ENCODE assay signal across 14 cellular contexts in genomic region chr17:79746955-79747507, GRCh38. TPM values are rescaled to one million over a fixed set of nuclear protein-coding genes. Genes with fewer than 3 reads are reported as not detected.
DNase-seq lines count a peak whose midpoint lies in the region; ATAC-seq, FAIRE-seq and TF ChIP-seq lines count a peak whose summit lies in the region.
"Had no signal": no experiment of that assay in that cellular context is flagged by ENCODE, and none has a peak within 500 bp of the region (broad histone marks: within the 10 kb centered on the region; RNA-seq: fewer than 3 reads in every experiment).

No MANE protein-coding gene starts in this region.

- H3K36me3 ChIP-seq in CD8-positive, alpha-beta T cell (ENCODE audit: insufficient read depth, low read length): no peaks in the 10 kb centered on the region
- no peaks in the 10 kb centered on the region for H3K36me3 ChIP-seq in GM23338 (ENCODE audit: insufficient read depth)
- no peaks in the 10 kb centered on the region for H3K36me3 ChIP-seq in heart right ventricle
- H3K36me3 ChIP-seq: WERI-Rb-1 had no signal

- peaks cover 20% of the 10 kb centered on the region for H3K27me3 ChIP-seq in CD8-positive, alpha-beta T cell (ENCODE audit: insufficient read depth, low read length)
- peaks cover 77% of the 10 kb centered on the region for H3K27me3 ChIP-seq in GM23338 (ENCODE audit: insufficient read depth)
- H3K27me3 ChIP-seq in heart right ventricle: peaks cover 22 to 82% (median 75%) of the 10 kb centered on the region in 7 donors

- H3F3A ChIP-seq in GM23338 (replicated peaks; ENCODE audit: low read depth): peaks cover 12% of the 10 kb centered on the region

- H3K4me3 Mint-ChIP-seq in CD8-positive, alpha-beta T cell: peak overlapping the region; percentile 3
- H3K4me3 Mint-ChIP-seq in GM23338: peak overlapping the region; percentile 66
- peak overlapping the region in 8 of 10 donors; percentile 24 to 77 (median 46) for H3K4me3 Mint-ChIP-seq in naive thymus-derived CD8-positive, alpha-beta T cell

- FAIRE-seq in D721Med (lab: Jason Lieb, UNC): no peak
- FAIRE-seq: colon had no signal

- H3K36me3 Mint-ChIP-seq in CD8-positive, alpha-beta T cell: no peaks in the 10 kb centered on the region
- no peaks in the 10 kb centered on the region; the same call in 2 of the 3 replicates for H3K36me3 Mint-ChIP-seq in GM23338 (ENCODE audit: low read depth)
- no peaks in the 10 kb centered on the region for H3K36me3 Mint-ChIP-seq in naive thymus-derived CD8-positive, alpha-beta T cell
- H3K36me3 Mint-ChIP-seq: CD14-positive monocyte had no signal

- H3K4me3 ChIP-seq in CD8-positive, alpha-beta T cell (ENCODE audit: low read depth, low read length): no peak overlapping the region
- H3K4me3 ChIP-seq in GM23338 (peak overlapping the region; percentile 55), choroid plexus epithelial cell (ENCODE audit: low read depth, low read length) (no peak overlapping the region), heart right ventricle (no peak overlapping the region)

- peaks cover 17% of the 10 kb centered on the region for H3K4me1 Mint-ChIP-seq in CD8-positive, alpha-beta T cell (ENCODE audit: low read depth)
- peaks cover 13% of the 10 kb centered on the region for H3K4me1 Mint-ChIP-seq in GM23338
- H3K4me1 Mint-ChIP-seq in naive thymus-derived CD8-positive, alpha-beta T cell: peaks cover 5 to 26% (median 20%) of the 10 kb centered on the region in 4 donors

- no peak for TF ChIP-seq CTCF in CD8-positive, alpha-beta T cell (IDR thresholded peaks at IDR 0.05)
- TF ChIP-seq CTCF in GM23338 (conservative IDR thresholded peaks at IDR 0.05; ENCODE audit: low read depth in 2 of 2) (no peak; a peak in 1 of 4 replicates), choroid plexus epithelial cell (conservative IDR thresholded peaks at IDR 0.05; ENCODE audit: low read depth, low read length) (no peak), heart right ventricle (IDR thresholded peaks at IDR 0.05) (no peak), D721Med (IDR thresholded peaks at IDR 0.05; ENCODE audit: insufficient read depth, missing control alignments) (no peak)

- H3K27ac ChIP-seq in CD8-positive, alpha-beta T cell (ENCODE audit: low read depth, low read length): no peak overlapping the region
- no peak overlapping the region for H3K27ac ChIP-seq in GM23338 (ENCODE audit: low read depth)
- no peak overlapping the region for H3K27ac ChIP-seq in heart right ventricle
- H3K27ac ChIP-seq: WERI-Rb-1 had no signal

- no peaks in the 10 kb centered on the region for H3K9me3 Mint-ChIP-seq in CD8-positive, alpha-beta T cell
- no peaks in the 10 kb centered on the region for H3K9me3 Mint-ChIP-seq in GM23338
- H3K9me3 Mint-ChIP-seq in naive thymus-derived CD8-positive, alpha-beta T cell: no peaks in the 10 kb centered on the region

- peak overlapping the region; percentile 84 for H3K4me2 ChIP-seq in GM23338

- 10 to 16% methylated on average over 22 of the region's 22 CpGs for WGBS in heart right ventricle, 2 donors

- H3K79me2 ChIP-seq in GM23338 (replicated peaks; ENCODE audit: insufficient read depth): no peaks in the 10 kb centered on the region

- H3K9me2 ChIP-seq in GM23338 (ENCODE audit: insufficient read depth): no peaks in the 10 kb centered on the region

- peaks cover 29% of the 10 kb centered on the region for H3K4me1 ChIP-seq in CD8-positive, alpha-beta T cell (ENCODE audit: insufficient read depth, low read length)
- H3K4me1 ChIP-seq in GM23338 (ENCODE audit: insufficient read depth) (peaks cover 10% of the 10 kb centered on the region), heart right ventricle (peaks cover 2 to 25% (median 14%) of the 10 kb centered on the region in 9 donors)

- H2AFZ ChIP-seq in GM23338: peak overlapping the region; percentile 70

- no peak for ATAC-seq in CD8-positive, alpha-beta T cell
- ATAC-seq in GM23338: peak; percentile 53
- ATAC-seq in naive thymus-derived CD8-positive, alpha-beta T cell: no peak
- no peak for ATAC-seq in GM18517 (IDR thresholded peaks at IDR 0.05; ENCODE audit: unreplicated experiment)
- no peak for ATAC-seq in heart right ventricle

- POLR2A ChIA-PET in CD8-positive, alpha-beta T cell (lab: Charles Lee): no interaction called here
- POLR2A ChIA-PET in naive thymus-derived CD8-positive, alpha-beta T cell (lab: Charles Lee): no interaction called here

- intact Hi-C loops in CD8-positive, alpha-beta T cell (cut with DNase I, micrococcal nuclease): loop anchor here (1.0 to 5.0 kb wide), 8 partner anchors 30 to 244 kb away; partner anchors contain the start of gene CBX8 (in 1 of the 2)
- intact Hi-C loops in heart right ventricle (cut with DNase I): loop anchor here in 7 of 10 donors (2.0 to 10.0 kb wide), 9 partner anchors 30 to 248 kb away; partner anchors contain the start of genes CBX4 (in 1 of the 7) and CBX8 (in 1 of the 7)

- H3K9me3 ChIP-seq in CD8-positive, alpha-beta T cell (ENCODE audit: low read length): no peaks in the 10 kb centered on the region
- no peaks in the 10 kb centered on the region for H3K9me3 ChIP-seq in heart right ventricle

- H3K27ac Mint-ChIP-seq in CD8-positive, alpha-beta T cell: no peak overlapping the region
- H3K27ac Mint-ChIP-seq in GM23338: no peak overlapping the region
- peak overlapping the region in 1 of 10 donors; percentile 24 for H3K27ac Mint-ChIP-seq in naive thymus-derived CD8-positive, alpha-beta T cell
- H3K27ac Mint-ChIP-seq: CD14-positive monocyte had no signal

- no peak for DNase-seq in CD8-positive, alpha-beta T cell
- DNase-seq in GM23338 (ENCODE audit: low spot score) (peak; percentile 72), choroid plexus epithelial cell (ENCODE audit: low read depth) (peak; percentile 5), heart right ventricle (no peak), D721Med (ENCODE audit: insufficient read length, low spot score) (no peak)
- DNase-seq in naive thymus-derived CD8-positive, alpha-beta T cell: no peak
- DNase-seq: NCI-H187 treated with DMSO at 0.1 percent for 48 hours, right cardiac atrium, WERI-Rb-1 had no signal

- peaks cover 38% of the 10 kb centered on the region for H3K27me3 Mint-ChIP-seq in CD8-positive, alpha-beta T cell (ENCODE audit: low read depth)
- peaks cover 69% of the 10 kb centered on the region for H3K27me3 Mint-ChIP-seq in GM23338 (ENCODE audit: insufficient read depth, low read depth, poor library complexity)
- H3K27me3 Mint-ChIP-seq in naive thymus-derived CD8-positive, alpha-beta T cell: peaks cover 24 to 44% (median 41%) of the 10 kb centered on the region in 5 donors

- no peaks in the 10 kb centered on the region; the same call in 1 of the 2 replicates for H4K20me1 ChIP-seq in GM23338 (replicated peaks; ENCODE audit: insufficient read depth)

- CTCF ChIA-PET in CD8-positive, alpha-beta T cell (lab: Charles Lee): interaction anchor here (0.8 to 3.3 kb wide), 11 partner anchors 10 to 261 kb away, joined by 3 to 15 read pairs (median 5); no protein-coding TSS in a partner anchor

TF ChIP-seq in GM23338, 12 proteins besides CTCF, POLR2A, EP300 and RAD21 (continues in another document):
- TF ChIP-seq JUNB (IDR thresholded peaks at IDR 0.05; ENCODE audit: unreplicated experiment) (no peak), ZNF331 (CRISPR knock-in tag; IDR thresholded peaks at IDR 0.05; ENCODE audit: low read depth) (no peak), STAT1 (IDR thresholded peaks at IDR 0.05; ENCODE audit: unreplicated experiment) (no peak), EZH2phosphoT487 (IDR thresholded peaks at IDR 0.05; ENCODE audit: unreplicated experiment) (no peak), ETS1 (IDR thresholded peaks at IDR 0.05) (no peak)

RNA-seq across cellular contexts. Expression of gene ENPP7, which starts 16.3 kb away (rescaled TPM):
- under 1 TPM in 1 of 2 experiments, not detected in 1; 0.16 TPM for total RNA-seq in CD8-positive, alpha-beta T cell
- not detected in 2 replicates for total RNA-seq in GM23338 (2014; rRNA removed; shearing (Covaris generic))
- polyA plus RNA-seq in GM23338 (2016; fragmentation: Nextera tagmentation; extraction: Ambion mirVana): not detected in 2 replicates
- total RNA-seq in naive thymus-derived CD8-positive, alpha-beta T cell: under 1 TPM in 1 of 2 experiments, not detected in 1; 0.29 TPM
- not detected for polyA plus RNA-seq in naive thymus-derived CD8-positive, alpha-beta T cell
- total RNA-seq in heart right ventricle: not detected
- not detected for polyA plus RNA-seq in heart right ventricle
- total RNA-seq: right cardiac atrium, SK-MEL-5 had no signal
- polyA plus RNA-seq: adipose tissue, CD14-positive monocyte, right cardiac atrium had no signal

RNA-seq across cellular contexts. Expression of gene CBX2, which starts 30.9 kb away (rescaled TPM):
- total RNA-seq in CD8-positive, alpha-beta T cell: under 1 TPM; 0.14 to 0.56 TPM
- 91.1 and 114 TPM in 2 replicates for total RNA-seq in GM23338 (2014; rRNA removed; shearing (Covaris generic))
- polyA plus RNA-seq in GM23338 (2016; fragmentation: Nextera tagmentation; extraction: Ambion mirVana) (26.6 and 29.2 TPM in 2 replicates), heart right ventricle (1 to 10 TPM; 2.9 to 7.1 TPM)
- 1 to 10 TPM; 1.2 to 1.6 TPM for total RNA-seq in naive thymus-derived CD8-positive, alpha-beta T cell
- polyA plus RNA-seq in naive thymus-derived CD8-positive, alpha-beta T cell: under 1 TPM; 0.16 to 0.60 (median 0.46) TPM
- total RNA-seq in heart right ventricle: 1 to 10 TPM; 1.5 to 3.9 (median 2.7) TPM

RNA-seq across cellular contexts. Expression of gene CBX8, which starts 49.8 kb away (rescaled TPM):
- total RNA-seq in CD8-positive, alpha-beta T cell: 1 to 10 TPM; 3.7 to 4.0 TPM
- total RNA-seq in GM23338 (2014; rRNA removed; shearing (Covaris generic)): 0.16 and 1.0 TPM in 2 replicates
- polyA plus RNA-seq in GM23338 (2016; fragmentation: Nextera tagmentation; extraction: Ambion mirVana) (1.1 and 1.3 TPM in 2 replicates), heart right ventricle (1 to 10 TPM; 2.2 to 4.1 TPM)
- total RNA-seq in naive thymus-derived CD8-positive, alpha-beta T cell: 1 to 10 TPM; 2.0 to 2.4 TPM
- 1 to 10 TPM in 1 of 3 donors, under 1 TPM in 2; 0.13 to 1.4 (median 0.77) TPM for polyA plus RNA-seq in naive thymus-derived CD8-positive, alpha-beta T cell
- total RNA-seq in heart right ventricle: 1 to 10 TPM; 4.3 to 9.3 (median 5.6) TPM

Comparison
In these comparisons a context has a peak if more than half of its experiments do, and no peak if none do; other contexts are left out.
1. DNase-seq: peak in GM23338 (single experiment) and choroid plexus epithelial cell (single experiment); none in CD8-positive, alpha-beta T cell (0 of 7), naive thymus-derived CD8-positive, alpha-beta T cell (0 of 10), heart right ventricle (0 of 2) and D721Med (single experiment).
2. H3K4me3 Mint-ChIP-seq: peak in every context shown above with its lines; median percentile 66 in GM23338; 46 in naive thymus-derived CD8-positive, alpha-beta T cell; 3 in CD8-positive, alpha-beta T cell.
3. RNA of gene CBX2, which starts 30.9 kb away (total RNA-seq): 91.1 to 114 TPM in GM23338; 1.5 to 3.9 TPM in heart right ventricle, 1.2 to 1.6 TPM in naive thymus-derived CD8-positive, alpha-beta T cell and 0.14 to 0.56 TPM in CD8-positive, alpha-beta T cell; every median in the first group is over 10 times any median in the second.